21 cellular contexts compared by ENCODE assay signal in genomic region chr10:108450280-108450679, GRCh38.
"Had no signal": no experiment of that assay in that cellular context is flagged by ENCODE, and none has a peak within 500 bp of the region (broad histone marks: within the 10 kb centered on the region; RNA-seq: fewer than 3 reads in every experiment).

No MANE protein-coding gene starts in this region.

- H3K27me3 Mint-ChIP-seq: activated CD4-positive, alpha-beta memory T cell treated with anti-CD3 and anti-CD28 coated beads, Interleukin-2, amount 10 ng/mL, durations not matched to agents 7 days and 5 days; activated CD4-positive, alpha-beta T cell treated with anti-CD3 and anti-CD28 coated beads, Interleukin-2, amount 10 ng/mL, durations not matched to agents 24 days and 14 days; activated naive CD4-positive, alpha-beta T cell treated with anti-CD3 and anti-CD28 coated beads, Interleukin-2, amount 50 U/mL, for 24 hours had no signal

- H3K9me3 ChIP-seq: body of pancreas, psoas muscle, upper lobe of left lung had no signal

- H3K36me3 Mint-ChIP-seq: activated naive CD4-positive, alpha-beta T cell treated with anti-CD3 and anti-CD28 coated beads, Interleukin-2, amount 50 U/mL, for 24 hours; natural killer cell had no signal

- H3K4me1 ChIP-seq: body of pancreas, foreskin keratinocyte, psoas muscle, upper lobe of left lung had no signal

- H3K4me1 Mint-ChIP-seq: activated CD4-positive, alpha-beta memory T cell treated with anti-CD3 and anti-CD28 coated beads, Interleukin-2, amount 10 ng/mL, durations not matched to agents 7 days and 5 days; activated CD4-positive, alpha-beta T cell treated with anti-CD3 and anti-CD28 coated beads, Interleukin-2, amount 10 ng/mL, durations not matched to agents 24 days and 14 days; activated naive CD4-positive, alpha-beta T cell treated with anti-CD3 and anti-CD28 coated beads, Interleukin-2, amount 50 U/mL, for 24 hours; natural killer cell had no signal

- H3K4me3 ChIP-seq: body of pancreas, cardiac muscle cell, lung, psoas muscle, upper lobe of left lung had no signal

- H3K27ac Mint-ChIP-seq: activated CD4-positive, alpha-beta memory T cell treated with anti-CD3 and anti-CD28 coated beads, Interleukin-2, amount 10 ng/mL, durations not matched to agents 7 days and 5 days; activated CD4-positive, alpha-beta T cell treated with anti-CD3 and anti-CD28 coated beads, Interleukin-2, amount 10 ng/mL, durations not matched to agents 24 days and 14 days; activated naive CD4-positive, alpha-beta T cell treated with anti-CD3 and anti-CD28 coated beads, Interleukin-2, amount 50 U/mL, for 24 hours; endodermal cell; natural killer cell; T-helper 2 cell treated with Interferon-gamma antibody and Interleukin-4, amounts not matched to agents 5 μg/mL and 100 μg/mL, for 36 hours had no signal

- H3K36me3 ChIP-seq: cardiac muscle cell, upper lobe of left lung had no signal

- DNase-seq: activated CD4-positive, alpha-beta memory T cell treated with anti-CD3 and anti-CD28 coated beads, Interleukin-2, amount 10 ng/mL, durations not matched to agents 7 days and 5 days; activated CD4-positive, alpha-beta T cell treated with anti-CD3 and anti-CD28 coated beads, Interleukin-2, amount 10 ng/mL, durations not matched to agents 24 days and 14 days; activated effector memory CD4-positive, alpha-beta T cell treated with anti-CD3 and anti-CD28 coated beads, Interleukin-2, amount 50 U/mL, for 16 hours; anterior cingulate cortex; body of pancreas; cortex of kidney; endodermal cell; natural killer cell; psoas muscle; right cardiac atrium; stimulated activated CD4-positive, alpha-beta T cell treated with anti-CD3 and anti-CD28 coated beads, Interleukin-4, amount 100 ng/mL, for 24 hours; stimulated activated naive CD8-positive, alpha-beta T cell treated with anti-CD3 and anti-CD28 coated beads, Interleukin-15, Interleukin-2, amounts not matched to agents 100 U/mL and 50 U/mL, for 24 hours; upper lobe of left lung had no signal

- H3K4me3 Mint-ChIP-seq: activated CD4-positive, alpha-beta memory T cell treated with anti-CD3 and anti-CD28 coated beads, Interleukin-2, amount 10 ng/mL, durations not matched to agents 7 days and 5 days; activated CD4-positive, alpha-beta T cell treated with anti-CD3 and anti-CD28 coated beads, Interleukin-2, amount 10 ng/mL, durations not matched to agents 24 days and 14 days; activated naive CD4-positive, alpha-beta T cell treated with anti-CD3 and anti-CD28 coated beads, Interleukin-2, amount 50 U/mL, for 24 hours; endodermal cell; natural killer cell; T-helper 2 cell treated with Interferon-gamma antibody and Interleukin-4, amounts not matched to agents 5 μg/mL and 100 μg/mL, for 36 hours had no signal

- H3K27ac ChIP-seq: body of pancreas, cardiac muscle cell, foreskin keratinocyte, psoas muscle, upper lobe of left lung, VCaP had no signal

- ATAC-seq: activated CD4-positive, CD25-positive, alpha-beta regulatory T cell treated with anti-CD3 and anti-CD28 coated beads, Interleukin-2, amount 50 U/mL, for 24 hours; body of pancreas; foreskin keratinocyte; left lobe of liver; psoas muscle; right cardiac atrium; stimulated activated naive CD8-positive, alpha-beta T cell treated with anti-CD3 and anti-CD28 coated beads, Interleukin-15, Interleukin-2, amounts not matched to agents 100 U/mL and 50 U/mL, for 24 hours had no signal

- H3K9me3 Mint-ChIP-seq: endodermal cell had no signal

- H3K27me3 ChIP-seq: body of pancreas, cardiac muscle cell, foreskin keratinocyte, upper lobe of left lung had no signal
